8 cellular contexts compared by ENCODE assay signal in the genomic region with DNA sequence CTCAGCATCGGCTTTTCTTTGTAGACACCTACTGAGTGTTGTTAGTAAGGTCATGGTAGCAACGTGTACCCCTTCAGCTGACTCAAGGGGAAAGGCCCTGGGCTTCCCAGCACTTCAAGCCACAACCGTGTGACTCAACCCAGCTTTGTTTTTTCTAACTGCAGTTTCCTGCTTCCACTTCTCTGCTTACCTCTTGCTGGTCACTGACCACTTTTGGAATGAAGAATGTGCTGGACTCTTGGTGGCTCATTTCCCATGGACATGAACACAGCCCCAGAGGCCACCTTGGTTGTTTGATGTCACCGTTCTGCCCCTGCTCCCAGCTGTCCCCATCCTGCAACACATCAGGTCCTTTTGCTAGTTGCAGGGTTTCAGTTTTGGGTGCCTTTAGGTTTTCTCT.
DNase-seq lines count a peak whose midpoint lies in the region; ATAC-seq and TF ChIP-seq lines count a peak whose summit lies in the region.

No MANE protein-coding gene starts in this region.

- no peaks in the 10 kb centered on the region for H3K27me3 ChIP-seq in vagina

- TF ChIP-seq CTCF in lower leg skin (IDR thresholded peaks at IDR 0.05) (no peak), vagina (IDR thresholded peaks at IDR 0.05) (no peak)

- no peaks in the 10 kb centered on the region for H3K9me3 ChIP-seq in vagina

- H3K4me1 ChIP-seq in vagina: no peaks in the 10 kb centered on the region

- TF ChIP-seq POLR2A in lower leg skin (IDR thresholded peaks at IDR 0.05) (no peak), vagina (IDR thresholded peaks at IDR 0.05) (no peak)

- WGBS in lower leg skin, 2 donors: 64 to 71% methylated on average over 4 of the region's 4 CpGs

- peak; percentile 48 for DNase-seq in activated CD8-positive, alpha-beta memory T cell treated with anti-CD3 and anti-CD28 coated beads, Interleukin-2, amount 50 U/mL, for 24 hours (ENCODE audit: extremely low read depth)
- DNase-seq in iris pigment epithelial cell (ENCODE audit: low read depth) (peak; percentile 95), lower leg skin (ENCODE audit: low spot score in 2 of 2) (no peak), vagina (ENCODE audit: extremely low spot score in 2 of 2) (no peak), DMS153 (lab: John Stamatoyannopoulos, UW) (no peak)
- DNase-seq in stimulated activated naive CD8-positive, alpha-beta T cell treated with anti-CD3 and anti-CD28 coated beads, Interleukin-15, Interleukin-2, amounts not matched to agents 100 U/mL and 50 U/mL, for 24 hours: peak; percentile 68

- ATAC-seq in GM19035 (IDR thresholded peaks at IDR 0.05; ENCODE audit: unreplicated experiment) (peak; percentile 79), HG03442 (IDR thresholded peaks at IDR 0.05; ENCODE audit: unreplicated experiment) (peak; percentile 76)
- peak; percentile 98 for ATAC-seq in stimulated activated naive CD8-positive, alpha-beta T cell treated with anti-CD3 and anti-CD28 coated beads, Interleukin-15, Interleukin-2, amounts not matched to agents 100 U/mL and 50 U/mL, for 24 hours

- intact Hi-C loops in lower leg skin (cut with DNase I; ENCODE audit: low total_unique reads) (no loop called here), vagina (cut with DNase I) (no loop called here)

- no peak overlapping the region for H3K4me3 ChIP-seq in lower leg skin (ENCODE audit: low read depth, poor library complexity, severe bottlenecking)
- H3K4me3 ChIP-seq in vagina: no peak overlapping the region

- no peak overlapping the region for H3K27ac ChIP-seq in vagina

- no peaks in the 10 kb centered on the region for H3K36me3 ChIP-seq in vagina

Comparison
In these comparisons a context has a peak if more than half of its experiments do, and no peak if none do; other contexts are left out.
1. DNase-seq: peak in activated CD8-positive, alpha-beta memory T cell treated with anti-CD3 and anti-CD28 coated beads, Interleukin-2, amount 50 U/mL, for 24 hours (single experiment), iris pigment epithelial cell (single experiment) and stimulated activated naive CD8-positive, alpha-beta T cell treated with anti-CD3 and anti-CD28 coated beads, Interleukin-15, Interleukin-2, amounts not matched to agents 100 U/mL and 50 U/mL, for 24 hours (single experiment); none in lower leg skin (0 of 2), vagina (0 of 2) and DMS153 (single experiment).
2. Peak in every context shown above with its lines, with median percentiles within 50 percentile points of each other: ATAC-seq.